8 cellular contexts compared by ENCODE assay signal in genomic region chr19:16075430-16076153, GRCh38. TPM values are rescaled to one million over a fixed set of nuclear protein-coding genes. Genes with fewer than 3 reads are reported as not detected.
DNase-seq lines count a peak whose midpoint lies in the region; TF ChIP-seq lines count a peak whose summit lies in the region.

No MANE protein-coding gene starts in this region.

- no peak for TF ChIP-seq POLR2A in ovary (IDR thresholded peaks at IDR 0.05)

- no peaks in the 10 kb centered on the region for H3K9me3 ChIP-seq in ovary

- TF ChIP-seq EP300 in ovary (IDR thresholded peaks at IDR 0.05) = no peak

- no peaks in the 10 kb centered on the region for H3K36me3 ChIP-seq in ovary

- TF ChIP-seq CTCF in epithelial cell of esophagus (IDR thresholded peaks at IDR 0.05; ENCODE audit: insufficient read depth, low read depth, low read length, missing control alignments) (no peak), ovary (IDR thresholded peaks at IDR 0.05) (no peak)

- WGBS in ovary, 3 donors = 21 to 25% (median 23%) methylated on average over 21 of the region's 21 CpGs

- intact Hi-C loops in ovary (cut with DNase I) = loop anchor here in 1 of 4 donors (5.0 kb wide), 1 partner anchor 37 kb away; the partner anchor contains the start of gene RAB8A

- no peaks in the 10 kb centered on the region for H3K27me3 ChIP-seq in ovary

- H3K4me3 ChIP-seq in epithelial cell of esophagus (ENCODE audit: low read length) (peak overlapping the region; percentile 74), ovary (peak overlapping the region; percentile 54)

- H3K4me1 ChIP-seq in ovary (ENCODE audit: insufficient read depth) = peaks cover 11% of the 10 kb centered on the region

- peak overlapping the region; percentile 98 to 100 for H3K27ac ChIP-seq in ovary

- DNase-seq in EH (ENCODE audit: low read depth) = peak; percentile 27
- DNase-seq in OCI-M1 (lab: John Stamatoyannopoulos, UW) = peak; percentile 41
- peak; percentile 36 for DNase-seq in epithelial cell of esophagus (ENCODE audit: low read depth)
- peak in 3 of 5 donors; percentile 46 to 49 (median 48) for DNase-seq in ovary
- DNase-seq in DMS53 (lab: John Stamatoyannopoulos, UW) = no peak
- no peak for DNase-seq in cerebellum (ENCODE audit: low spot score)
- no peak for DNase-seq in NOMO-1 treated with DMSO at 0.1 percent for 48 hours (lab: John Stamatoyannopoulos, UW; ENCODE audit: unreplicated experiment)
- DNase-seq in activated CD4-positive, alpha-beta T cell treated with anti-CD3 and anti-CD28 coated beads for 48 hours = no peak

RNA-seq across cellular contexts. Expression of gene TPM4, which starts 0.7 kb away (rescaled TPM):
- total RNA-seq in ovary = 100 to 1,000 TPM; 286 to 642 (median 554) TPM
- 100 to 1,000 TPM; 347 to 664 TPM for polyA plus RNA-seq in ovary
- total RNA-seq in cerebellum = 92.0 TPM

RNA-seq across cellular contexts. Expression of gene RAB8A, which starts 36.1 kb away (rescaled TPM):
- total RNA-seq in ovary (10 to 100 TPM; 17.2 to 70.5 (median 52.9) TPM), cerebellum (36.9 TPM)
- polyA plus RNA-seq in ovary = 100 to 1,000 TPM in 1 of 2 donors, 10 to 100 TPM in 1; 23.8 to 114 TPM

Comparison
In these comparisons a context has a peak if more than half of its experiments do, and no peak if none do; other contexts are left out.
1. DNase-seq: peak in EH (single experiment), OCI-M1 (single experiment), epithelial cell of esophagus (single experiment) and ovary (3 of 5); none in DMS53 (single experiment), cerebellum (single experiment), NOMO-1 treated with DMSO at 0.1 percent for 48 hours (single experiment) and activated CD4-positive, alpha-beta T cell treated with anti-CD3 and anti-CD28 coated beads for 48 hours (single experiment).